Comparison of ENCODE assay signal across 15 cellular contexts in genomic region chr6:27551607-27552006, GRCh38.
"Had no signal": no experiment of that assay in that cellular context is flagged by ENCODE, and none has a peak within 500 bp of the region (broad histone marks: within the 10 kb centered on the region; RNA-seq: fewer than 3 reads in every experiment).

No MANE protein-coding gene starts in this region.

- H3K4me3 ChIP-seq: tibial nerve had no signal

- H3K79me2 ChIP-seq: hepatocyte had no signal

- H3K27ac ChIP-seq: brain microvascular endothelial cell, hepatocyte, tibial nerve, VCaP had no signal

- H3K27ac Mint-ChIP-seq: activated CD4-positive, alpha-beta T cell treated with anti-CD3 and anti-CD28 coated beads for 36 hours; activated naive CD4-positive, alpha-beta T cell treated with anti-CD3 and anti-CD28 coated beads, Interleukin-2, amount 50 U/mL, for 72 hours; dendritic cell treated with granulocyte-macrophage colony-stimulating factor and Interleukin-4, amounts not matched to agents 40 ng/mL and 50 ng/mL, for 4 days; effector memory CD8-positive, alpha-beta T cell; stimulated activated memory B cell treated with anti-CD40 and anti-IgM and Interleukin-4, amounts not matched to agents 10 μg/mL and 1 μg/mL and 100 μg/mL, for 72 hours had no signal

- DNase-seq: activated CD4-positive, alpha-beta T cell treated with anti-CD3 and anti-CD28 coated beads for 36 hours; activated T-cell treated with anti-CD3 and anti-CD28 coated beads for 4 hours; amygdala; brain microvascular endothelial cell; cerebellar nuclear complex; effector memory CD8-positive, alpha-beta T cell; midbrain; posterior cingulate gyrus; right cardiac atrium had no signal

- H3K36me3 Mint-ChIP-seq: stimulated activated memory B cell treated with anti-CD40 and anti-IgM and Interleukin-4, amounts not matched to agents 10 μg/mL and 1 μg/mL and 100 μg/mL, for 72 hours had no signal

- H3K4me1 Mint-ChIP-seq: stimulated activated memory B cell treated with anti-CD40 and anti-IgM and Interleukin-4, amounts not matched to agents 10 μg/mL and 1 μg/mL and 100 μg/mL, for 72 hours had no signal

- ATAC-seq: activated CD4-positive, alpha-beta T cell treated with anti-CD3 and anti-CD28 coated beads for 36 hours; activated naive CD4-positive, alpha-beta T cell treated with anti-CD3 and anti-CD28 coated beads, Interleukin-2, amount 50 U/mL, for 72 hours; effector memory CD8-positive, alpha-beta T cell; right cardiac atrium; stimulated activated memory B cell treated with anti-CD40 and anti-IgM and Interleukin-4, amounts not matched to agents 10 μg/mL and 1 μg/mL and 100 μg/mL, for 72 hours had no signal

- H3K36me3 ChIP-seq: brain microvascular endothelial cell, tibial nerve had no signal

- H3K4me3 Mint-ChIP-seq: activated CD4-positive, alpha-beta T cell treated with anti-CD3 and anti-CD28 coated beads for 36 hours; dendritic cell treated with granulocyte-macrophage colony-stimulating factor and Interleukin-4, amounts not matched to agents 40 ng/mL and 50 ng/mL, for 4 days; effector memory CD8-positive, alpha-beta T cell; stimulated activated memory B cell treated with anti-CD40 and anti-IgM and Interleukin-4, amounts not matched to agents 10 μg/mL and 1 μg/mL and 100 μg/mL, for 72 hours had no signal

- H3K27me3 ChIP-seq: brain microvascular endothelial cell had no signal
